Comparison of ENCODE assay signal across 1 cellular context in genomic region chrX:131704136-131704695, GRCh38.
TF ChIP-seq lines count a peak whose summit lies in the region.

No MANE protein-coding gene starts in this region.

TF ChIP-seq in H1, 55 proteins besides CTCF, POLR2A, EP300 and RAD21 (continued from another document):
- TF ChIP-seq CHD7 (IDR thresholded peaks at IDR 0.05; ENCODE audit: insufficient replicate concordance, low read length) (no peak), KDM4A (IDR thresholded peaks at IDR 0.05; ENCODE audit: low read depth, low read length, severe bottlenecking) (no peak), CBX5 (IDR thresholded peaks at IDR 0.05; ENCODE audit: low read depth, low read length) (no peak), TAF7 (optimal IDR thresholded peaks at IDR 0.05; ENCODE audit: borderline replicate concordance, low read depth, low read length) (no peak)
